Comparison of ENCODE assay signal across 8 cellular contexts in the genomic region with DNA sequence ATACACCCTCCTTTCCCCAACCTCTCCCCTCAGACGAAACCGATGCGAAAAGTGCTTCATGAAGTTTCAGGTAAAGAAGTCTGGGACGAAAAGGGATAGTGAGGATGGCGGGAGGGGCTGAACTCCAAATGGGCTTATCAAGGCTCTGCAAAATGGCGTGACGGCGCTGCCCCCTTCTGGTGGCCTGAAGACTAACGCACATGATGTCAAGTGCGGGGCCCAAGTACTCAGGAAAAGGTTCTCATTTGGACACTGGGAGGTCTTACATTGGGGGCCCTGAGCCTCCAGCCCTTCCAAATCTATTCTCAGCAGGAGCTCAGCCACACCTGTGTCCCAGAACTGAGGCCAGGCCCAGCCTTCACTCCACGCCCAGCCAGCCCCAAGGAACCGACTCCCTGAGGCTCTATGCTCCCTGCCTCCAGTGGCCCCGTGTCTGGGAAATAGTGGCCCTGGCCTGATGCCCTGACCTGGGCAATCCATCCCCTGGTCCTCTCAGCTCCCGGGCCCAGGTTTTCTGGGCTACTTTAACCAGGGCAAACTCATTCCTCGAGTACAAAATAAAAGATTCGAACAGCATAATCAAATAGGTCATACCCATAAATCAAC.
DNase-seq lines count a peak whose midpoint lies in the region; ATAC-seq and TF ChIP-seq lines count a peak whose summit lies in the region.

No MANE protein-coding gene starts in this region.

- no peak overlapping the region for H3K4me3 ChIP-seq in fibroblast of mammary gland (ENCODE audit: control insufficient read depth, low read depth, low read length)

- peak; percentile 57 for ATAC-seq in HG03103 (IDR thresholded peaks at IDR 0.05; ENCODE audit: low read depth, unreplicated experiment)
- ATAC-seq in GM19328 (IDR thresholded peaks at IDR 0.05; ENCODE audit: unreplicated experiment): no peak

- in situ Hi-C loops in SK-MEL-5 (cut with HindIII; ENCODE audit: low pct_unique_long_range_greater_than_20kb, low sequenced_read_pairs): no loop called here

- peak; percentile 76 for TF ChIP-seq CTCF in fibroblast of mammary gland (conservative IDR thresholded peaks at IDR 0.05; ENCODE audit: control insufficient read depth, insufficient read depth, low read depth, low read length)

- DNase-seq in D341Med (ENCODE audit: low spot score) (peak; percentile 43), SK-MEL-5 (ENCODE audit: low read depth, low spot score) (peak; percentile 71), fibroblast of mammary gland (ENCODE audit: low read depth) (peak; percentile 70), putamen (ENCODE audit: low spot score) (peak; percentile 16), OCI-M2 (lab: John Stamatoyannopoulos, UW; ENCODE audit: unreplicated experiment) (no peak), T1000 (lab: John Stamatoyannopoulos, UW) (no peak)

Comparison
In these comparisons a context has a peak if more than half of its experiments do, and no peak if none do; other contexts are left out.
1. DNase-seq: peak in D341Med (single experiment), SK-MEL-5 (single experiment), fibroblast of mammary gland (single experiment) and putamen (single experiment); none in OCI-M2 (single experiment) and T1000 (single experiment).